ENCODE assay signal across 20 cellular contexts in the genomic region with DNA sequence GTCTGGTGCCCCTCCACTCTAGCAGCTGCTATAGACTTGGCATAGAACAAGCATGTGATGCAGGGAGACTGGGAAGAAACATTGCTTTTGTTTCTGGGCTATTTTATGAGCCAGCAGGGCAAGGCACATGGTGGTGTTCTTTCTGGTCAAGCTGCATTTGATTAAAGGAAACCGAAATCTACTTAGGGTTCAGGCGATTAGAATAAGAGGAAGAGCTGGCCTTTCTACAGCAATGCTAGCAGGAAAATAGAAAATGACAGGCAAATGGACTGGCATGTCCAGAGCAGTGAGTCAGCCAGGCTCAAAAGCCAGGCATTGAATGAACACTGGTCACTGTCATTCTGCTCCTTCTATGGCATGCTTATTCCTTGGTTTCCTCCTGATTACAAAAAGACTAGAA. TPM values are rescaled to one million over a fixed set of nuclear protein-coding genes. Genes with fewer than 3 reads are reported as not detected.
DNase-seq lines count a peak whose midpoint lies in the region; ATAC-seq and TF ChIP-seq lines count a peak whose summit lies in the region.
"Had no signal": no experiment of that assay in that cellular context is flagged by ENCODE, and none has a peak within 500 bp of the region (broad histone marks: within the 10 kb centered on the region; RNA-seq: fewer than 3 reads in every experiment).

No MANE protein-coding gene starts in this region.

- no peaks in the 10 kb centered on the region for H3K9me3 ChIP-seq in IMR-90 (ENCODE audit: control insufficient read depth, insufficient read depth, low read length)
- H3K9me3 ChIP-seq: right lobe of liver, tibial nerve had no signal

- H3K56ac ChIP-seq in IMR-90 (ENCODE audit: extremely low read depth, insufficient read depth, low read length), result no peak overlapping the region

- H2AK9ac ChIP-seq in IMR-90 (replicated peaks; ENCODE audit: low read depth, low read length, poor library complexity), result no peak overlapping the region

- no TSS peak for BruUV-seq in IMR-90 (replicated peaks; lab: Mats Ljungman, UMichigan)

- no peak overlapping the region for H3K23ac ChIP-seq in IMR-90 (ENCODE audit: low read depth, low read length)

- H2AK5ac ChIP-seq in IMR-90 (ENCODE audit: low read depth, low read length), result peak overlapping the region; percentile 19; the same call in 1 of the 2 replicates

- CTCF ChIA-PET in IMR-90 (lab: Yijun Ruan, JAX), result interaction anchor here (0.6 kb wide), 1 partner anchor 19 kb away, joined by 4 read pairs; no protein-coding TSS in a partner anchor

- peak overlapping the region; percentile 38; the same call in 1 of the 2 replicates for H2BK120ac ChIP-seq in IMR-90 (ENCODE audit: low read depth, low read length)

- H3K4me1 Mint-ChIP-seq in chondrocyte (ENCODE audit: low read depth), result peaks cover 24% of the 10 kb centered on the region
- H3K4me1 Mint-ChIP-seq: neural crest cell, WTC11 had no signal

- intact Hi-C loops in IMR-90 (cut with micrococcal nuclease), result no loop called here

- H4K91ac ChIP-seq in IMR-90 (ENCODE audit: insufficient read depth, low read depth, low read length), result no peak overlapping the region

- H3K4me3 ChIP-seq in ACC112 (ENCODE audit: low read depth, low read length) (no peak overlapping the region), IMR-90 (ENCODE audit: insufficient read depth, low read depth, low read length) (no peak overlapping the region), H7 (ENCODE audit: insufficient read depth, low read depth, low read length) (no peak overlapping the region)
- H3K4me3 ChIP-seq: cardiac muscle cell, right lobe of liver, tibial nerve had no signal

- peak overlapping the region; percentile 34; the same call in 2 of the 3 replicates for H2BK15ac ChIP-seq in IMR-90 (ENCODE audit: low read depth, low read length)

- H3K14ac ChIP-seq in IMR-90 (replicated peaks; ENCODE audit: low read depth, low read length), result peak overlapping the region; percentile 41; the same call in 1 of the 2 replicates

- 0 out of 2 replicates have a peak overlapping the region, but pooled peaks have one; percentile 21 for H2BK20ac ChIP-seq in IMR-90 (ENCODE audit: low read depth, low read length)

- peak overlapping the region; percentile 4 for H3K27ac Mint-ChIP-seq in chondrocyte (ENCODE audit: unreplicated experiment)
- H3K27ac Mint-ChIP-seq: activated CD8-positive, alpha-beta T cell treated with anti-CD3 and anti-CD28 coated beads, Interleukin-2, amount 10 ng/mL, durations not matched to agents 7 days and 5 days; activated T-helper 1 cell treated with anti-CD3 and anti-CD28 coated beads, Interleukin-12 subunit alpha, Interleukin-12 subunit beta, Interleukin-2, Interleukin-4 antibody, amounts not matched to agents 30 ng/mL and 10 ng/mL and 1 ng/mL, durations not matched to agents 14 hours and 24 hours and 36 hours; WTC11 had no signal

- no peak for TF ChIP-seq POLR2A in IMR-90 (IDR thresholded peaks at IDR 0.05; ENCODE audit: low read depth, low read length)

- peak; percentile 59 for ATAC-seq in IMR-90 (ENCODE audit: low read depth)
- no peak for ATAC-seq in HG03280 (IDR thresholded peaks at IDR 0.05; ENCODE audit: unreplicated experiment)
- no peak for ATAC-seq in GM21576 (IDR thresholded peaks at IDR 0.05; ENCODE audit: unreplicated experiment)
- ATAC-seq: activated CD8-positive, alpha-beta T cell treated with anti-CD3 and anti-CD28 coated beads, Interleukin-2, amount 10 ng/mL, durations not matched to agents 7 days and 5 days; WTC11 had no signal

- H3K27me3 ChIP-seq in ACC112 (ENCODE audit: insufficient read depth, low read length) (no peaks in the 10 kb centered on the region), IMR-90 (ENCODE audit: control insufficient read depth, insufficient read depth, low read length) (no peaks in the 10 kb centered on the region), H7 (ENCODE audit: control insufficient read depth, insufficient read depth, low read length) (peaks cover 15% of the 10 kb centered on the region)
- H3K27me3 ChIP-seq: right lobe of liver, tibial nerve had no signal

- no peak overlapping the region for H3K18ac ChIP-seq in IMR-90 (ENCODE audit: low read depth, low read length)

- 0 out of 4 replicates have a peak, but pooled peaks cover 0 to 3% of the 10 kb centered on the region in 2 experiments for H3K79me1 ChIP-seq in IMR-90 (ENCODE audit: low read depth in 1 of 2, low read length in 2 of 2)

- H3K36me3 ChIP-seq in ACC112 (ENCODE audit: insufficient read depth, low read length) (no peaks in the 10 kb centered on the region), IMR-90 (ENCODE audit: control insufficient read depth, insufficient read depth, low read length) (no peaks in the 10 kb centered on the region), H7 (replicated peaks; ENCODE audit: control insufficient read depth, insufficient read depth, low read length) (no peaks in the 10 kb centered on the region)
- H3K36me3 ChIP-seq: cardiac muscle cell, right lobe of liver, tibial nerve had no signal

- no peaks in the 10 kb centered on the region for H4K20me1 ChIP-seq in IMR-90 (ENCODE audit: insufficient read depth, low read length)

- no peak overlapping the region for H3K4me3 Mint-ChIP-seq in chondrocyte (ENCODE audit: unreplicated experiment)
- H3K4me3 Mint-ChIP-seq: activated CD8-positive, alpha-beta T cell treated with anti-CD3 and anti-CD28 coated beads, Interleukin-2, amount 10 ng/mL, durations not matched to agents 7 days and 5 days; activated T-helper 1 cell treated with anti-CD3 and anti-CD28 coated beads, Interleukin-12 subunit alpha, Interleukin-12 subunit beta, Interleukin-2, Interleukin-4 antibody, amounts not matched to agents 30 ng/mL and 10 ng/mL and 1 ng/mL, durations not matched to agents 14 hours and 24 hours and 36 hours; neural crest cell; WTC11 had no signal

- TF ChIP-seq RAD21 in IMR-90 (IDR thresholded peaks at IDR 0.05; ENCODE audit: low read length), result no peak

- TF ChIP-seq CTCF in IMR-90 (conservative IDR thresholded peaks at IDR 0.05; ENCODE audit: low read depth, low read length) (no peak), chondrocyte (IDR thresholded peaks at IDR 0.05) (no peak)

- no peak overlapping the region for H3K9ac ChIP-seq in IMR-90 (ENCODE audit: low read depth, low read length)

- in situ Hi-C loops in IMR-90 (cut with MboI; ENCODE audit: low sequenced_read_pairs), result no loop called here

- no peaks in the 10 kb centered on the region for H3K36me3 Mint-ChIP-seq in chondrocyte (ENCODE audit: low read depth)
- H3K36me3 Mint-ChIP-seq: WTC11 had no signal

- H3K79me2 ChIP-seq in ACC112 (ENCODE audit: control insufficient read depth, insufficient read depth, low read length, unreplicated experiment), result no peaks in the 10 kb centered on the region

- H3K4me2 ChIP-seq in IMR-90 (ENCODE audit: low read depth, low read length), result no peak overlapping the region

- no CpG with 5 or more reads among the region's 2 CpGs for WGBS in IMR-90 (ENCODE audit: extremely low coverage in 2 of 2, insufficient read length in 1 of 2), 2 experiments

- H4K5ac ChIP-seq in IMR-90 (ENCODE audit: low read depth, low read length), result no peak overlapping the region

- peak overlapping the region; percentile 71 for H3K27ac ChIP-seq in ACC112 (ENCODE audit: low read depth, low read length)
- no peak overlapping the region for H3K27ac ChIP-seq in IMR-90 (ENCODE audit: insufficient read depth, low read length)
- H3K27ac ChIP-seq: cardiac muscle cell, right lobe of liver had no signal

- POLR2A ChIA-PET in IMR-90 (lab: Charles Lee; ENCODE audit: unreplicated experiment), result no interaction called here

- DNase-seq in IMR-90, result peak; percentile 31
- DNase-seq in chondrocyte (ENCODE audit: low spot score), result no peak
- DNase-seq in medulla oblongata (ENCODE audit: extremely low spot score), result peak; percentile 23
- no peak for DNase-seq in H7
- DNase-seq in NCI-H1105 treated with DMSO at 0.1 percent for 48 hours (lab: John Stamatoyannopoulos, UW), result no peak
- DNase-seq: activated CD8-positive, alpha-beta T cell treated with anti-CD3 and anti-CD28 coated beads, Interleukin-2, amount 10 ng/mL, durations not matched to agents 7 days and 5 days; KG1; mesendoderm; NCI-H1417 treated with DMSO at 0.1 percent for 48 hours; NCI-H446 treated with DMSO at 0.1 percent for 48 hours; right lobe of liver; stimulated activated CD4-positive, alpha-beta T cell treated with anti-CD3 and anti-CD28 coated beads, Interleukin-4, amount 100 ng/mL, for 1 hour had no signal

- H3K4ac ChIP-seq in IMR-90 (ENCODE audit: low read depth, low read length), result no peak overlapping the region

- H2AFZ ChIP-seq in ACC112 (ENCODE audit: low read length, unreplicated experiment) (peak overlapping the region; percentile 45), IMR-90 (replicated peaks; ENCODE audit: low read length, poor library complexity) (peak overlapping the region; percentile 14)

- 0 out of 2 replicates have a peak, but pooled peaks cover 3% of the 10 kb centered on the region for H3K9me1 ChIP-seq in IMR-90 (ENCODE audit: insufficient read depth, low read length)

- no peaks in the 10 kb centered on the region for H3K27me3 Mint-ChIP-seq in chondrocyte (ENCODE audit: low read depth)

- no peak overlapping the region for H4K8ac ChIP-seq in IMR-90 (ENCODE audit: low read depth in 2 of 2, low read length in 2 of 2)

- dilution Hi-C loops in IMR-90 (cut with HindIII; ENCODE audit: low sequenced_read_pairs, unreplicated experiment), result no loop called here

- no peaks in the 10 kb centered on the region for H3K9me3 Mint-ChIP-seq in chondrocyte (ENCODE audit: low read depth)
- H3K9me3 Mint-ChIP-seq: activated T-helper 1 cell treated with anti-CD3 and anti-CD28 coated beads, Interleukin-12 subunit alpha, Interleukin-12 subunit beta, Interleukin-2, Interleukin-4 antibody, amounts not matched to agents 30 ng/mL and 10 ng/mL and 1 ng/mL, durations not matched to agents 14 hours and 24 hours and 36 hours; neural crest cell had no signal

- H2BK5ac ChIP-seq in IMR-90 (ENCODE audit: low read depth, low read length, poor library complexity, severe bottlenecking), result no peak overlapping the region

- H3K4me1 ChIP-seq in ACC112 (ENCODE audit: control insufficient read depth, insufficient read depth, low read length, unreplicated experiment), result peaks cover 55% of the 10 kb centered on the region
- H3K4me1 ChIP-seq in IMR-90 (ENCODE audit: control insufficient read depth, insufficient read depth, low read length), result peaks cover 16% of the 10 kb centered on the region
- H3K4me1 ChIP-seq: right lobe of liver had no signal

TF ChIP-seq in IMR-90, 13 proteins besides CTCF, POLR2A, EP300 and RAD21 (continues in another document):
- TF ChIP-seq MAZ (IDR thresholded peaks at IDR 0.05; ENCODE audit: borderline replicate concordance, low read depth, low read length) (no peak), RFX5 (IDR thresholded peaks at IDR 0.05; ENCODE audit: low read depth, low read length) (no peak), RCOR1 (IDR thresholded peaks at IDR 0.05; ENCODE audit: insufficient replicate concordance, low read length) (no peak), NFE2L2 (IDR thresholded peaks at IDR 0.05; ENCODE audit: low read depth, low read length) (no peak), CEBPB (IDR thresholded peaks at IDR 0.05; ENCODE audit: low read depth, low read length) (no peak)

RNA-seq across cellular contexts. Expression of a gene that starts 28.5 kb away (rescaled TPM):
- 30.3 and 45.3 TPM in 2 replicates for total RNA-seq in IMR-90 (2012; rRNA removed)
- 15.9 and 19.1 TPM in 2 replicates for polyA plus RNA-seq in IMR-90 (2012; rRNA removed)
- 3.7 and 4.2 TPM in 2 replicates for polyA plus RNA-seq in IMR-90 (2012; cell fraction: cytosol; rRNA removed)
- 8.5 and 39.9 TPM in 2 replicates for polyA plus RNA-seq in IMR-90 (2012; cell fraction: nucleus; rRNA removed; ENCODE audit: low replicate concordance)
- 44.0 to 44.8 TPM (median 44.7 TPM) in 3 replicates for total RNA-seq in chondrocyte
- total RNA-seq in H7 (2014; rRNA removed; shearing (Covaris generic)), result 5.4 and 5.6 TPM in 2 replicates
- total RNA-seq: activated CD8-positive, alpha-beta T cell treated with anti-CD3 and anti-CD28 coated beads, Interleukin-2, amount 10 ng/mL, durations not matched to agents 7 days and 5 days; activated T-helper 1 cell treated with anti-CD3 and anti-CD28 coated beads, Interleukin-12 subunit alpha, Interleukin-12 subunit beta, Interleukin-2, Interleukin-4 antibody, amounts not matched to agents 30 ng/mL and 10 ng/mL and 1 ng/mL, durations not matched to agents 14 hours and 24 hours and 36 hours had no signal

Comparison
In these comparisons a context has a peak if more than half of its experiments do, and no peak if none do; other contexts are left out.
1. DNase-seq: peak in IMR-90 (single experiment) and medulla oblongata (single experiment); none in chondrocyte (single experiment), H7 (single experiment) and NCI-H1105 treated with DMSO at 0.1 percent for 48 hours (single experiment).